19 cellular contexts compared by ENCODE assay signal in genomic region chr2:127644661-127645394, GRCh38. TPM values are rescaled to one million over a fixed set of nuclear protein-coding genes. Genes with fewer than 3 reads are reported as not detected.
DNase-seq lines count a peak whose midpoint lies in the region; ATAC-seq, FAIRE-seq and TF ChIP-seq lines count a peak whose summit lies in the region.
"Had no signal": no experiment of that assay in that cellular context is flagged by ENCODE, and none has a peak within 500 bp of the region (broad histone marks: within the 10 kb centered on the region; RNA-seq: fewer than 3 reads in every experiment).

No MANE protein-coding gene starts in this region.

- H2BK12ac ChIP-seq in H1 (ENCODE audit: low read depth, low read length) (no peak overlapping the region), neuronal stem cell (ENCODE audit: low read length) (no peak overlapping the region)

- no peak for TF ChIP-seq POLR2A in H1 (IDR thresholded peaks at IDR 0.05; ENCODE audit: control extremely low read depth in 1 of 2, low read depth in 2 of 2, low read length in 2 of 2)

- 95% methylated on average over 8 of the region's 8 CpGs; no CpG with 5 or more reads in 1 of the 2 experiments for WGBS in H1 (ENCODE audit: extremely low coverage in 1 of 2, insufficient coverage in 1 of 2, insufficient read length in 1 of 2, insufficient replicate concordance in 2 of 2, low coverage in 1 of 2, low lambda C conversion rate in 2 of 2, missing lambda C conversion rate in 1 of 2), 2 experiments
- no CpG with 5 or more reads among the region's 8 CpGs for WGBS in neuronal stem cell (ENCODE audit: extremely low coverage in 2 of 2, insufficient read length in 2 of 2, insufficient replicate concordance in 1 of 2), 2 donors

- H3K9me3 ChIP-seq in BLaER1 treated with 17β-estradiol and CSF1 and Interleukin-3, amounts not matched to agents 10 nM and 100 nM (replicated peaks in 1 of 11), result no peaks in the 10 kb centered on the region
- no peaks in the 10 kb centered on the region for H3K9me3 ChIP-seq in H1 (ENCODE audit: insufficient read depth in 2 of 2, low read depth in 1 of 2, low read length in 1 of 2)
- no peaks in the 10 kb centered on the region for H3K9me3 ChIP-seq in neuronal stem cell (replicated peaks in 1 of 2; ENCODE audit: control insufficient read depth in 2 of 2, insufficient read depth in 1 of 2, low read depth in 1 of 2, low read length in 2 of 2)
- no peaks in the 10 kb centered on the region for H3K9me3 ChIP-seq in WERI-Rb-1 (ENCODE audit: severe bottlenecking)
- H3K9me3 ChIP-seq: upper lobe of right lung had no signal

- H2AK5ac ChIP-seq in H1 (ENCODE audit: low read depth, low read length) (no peak overlapping the region), neuronal stem cell (ENCODE audit: low read depth, low read length) (peak overlapping the region; percentile 41)

- H3K27ac ChIP-seq in BLaER1 treated with 17β-estradiol and CSF1 and Interleukin-3, amounts not matched to agents 10 nM and 100 nM, result peak overlapping the region in 4 of 11 experiments; percentile 41 to 98 (median 64); a peak in 6 of 22 replicates
- H3K27ac ChIP-seq in H1 (ENCODE audit: low read depth, low read length) (no peak overlapping the region), neuronal stem cell (replicated peaks; ENCODE audit: low read length) (no peak overlapping the region), WERI-Rb-1 (no peak overlapping the region)
- H3K27ac ChIP-seq: RWPE1, upper lobe of right lung had no signal

- H3K18ac ChIP-seq in H1 (ENCODE audit: extremely low read depth, low read length) (no peak overlapping the region), neuronal stem cell (ENCODE audit: low read length) (no peak overlapping the region)

- H2BK15ac ChIP-seq in H1 (ENCODE audit: low read length) (no peak overlapping the region), neuronal stem cell (ENCODE audit: low read length) (no peak overlapping the region)

- FAIRE-seq in H1 (lab: Jason Lieb, UNC), result no peak

- H2BK120ac ChIP-seq in H1 (replicated peaks; ENCODE audit: low read depth, low read length), result no peak overlapping the region
- no peak overlapping the region for H2BK120ac ChIP-seq in neuronal stem cell (ENCODE audit: low read depth, low read length)

- TF ChIP-seq RAD21 in H1 (IDR thresholded peaks at IDR 0.05 in 1 of 2, conservative IDR thresholded peaks at IDR 0.05 in 1 of 2; ENCODE audit: low read depth in 2 of 2, low read length in 2 of 2), result no peak

- H3K27me3 ChIP-seq in BLaER1 treated with 17β-estradiol and CSF1 and Interleukin-3, amounts not matched to agents 10 nM and 100 nM, result no peaks in the 10 kb centered on the region
- H3K27me3 ChIP-seq in H1 (replicated peaks in 1 of 4; ENCODE audit: control insufficient read depth in 3 of 4, extremely low read depth in 1 of 4, insufficient read depth in 3 of 4, low read length in 3 of 4) (peaks cover 0 to 2% (median 0%) of the 10 kb centered on the region in 4 experiments; a peak in 1 of 7 replicates), neuronal stem cell (ENCODE audit: control insufficient read depth in 3 of 3, insufficient read depth in 3 of 3, low read depth in 1 of 3, low read length in 3 of 3) (peaks cover 0 to 2% (median 0%) of the 10 kb centered on the region in 3 experiments), WERI-Rb-1 (ENCODE audit: insufficient read depth, low read depth, severe bottlenecking) (no peaks in the 10 kb centered on the region)
- H3K27me3 ChIP-seq: upper lobe of right lung had no signal

- 0 out of 22 replicates have a peak overlapping the region, but pooled peaks of 1 of the 11 experiments have one; percentile 18 for H3K9ac ChIP-seq in BLaER1 treated with 17β-estradiol and CSF1 and Interleukin-3, amounts not matched to agents 10 nM and 100 nM
- H3K9ac ChIP-seq in H1 (replicated peaks in 1 of 4; ENCODE audit: extremely low read depth in 1 of 4, low read depth in 3 of 4, low read length in 3 of 4), result no peak overlapping the region
- no peak overlapping the region for H3K9ac ChIP-seq in neuronal stem cell (ENCODE audit: low read depth, low read length, poor library complexity)

- H3K4me3 ChIP-seq in BLaER1 treated with 17β-estradiol and CSF1 and Interleukin-3, amounts not matched to agents 10 nM and 100 nM, result no peak overlapping the region
- H3K4me3 ChIP-seq in H1 (ENCODE audit: extremely low read depth in 1 of 4, insufficient read depth in 2 of 4, low read depth in 3 of 4, low read length in 4 of 4), result no peak overlapping the region
- no peak overlapping the region for H3K4me3 ChIP-seq in neuronal stem cell (ENCODE audit: low read length in 2 of 2)
- no peak overlapping the region for H3K4me3 ChIP-seq in WERI-Rb-1 (ENCODE audit: low read depth, low read length)
- H3K4me3 ChIP-seq: coronary artery, upper lobe of right lung had no signal

- H3K4me2 ChIP-seq in BLaER1 treated with 17β-estradiol and CSF1 and Interleukin-3, amounts not matched to agents 10 nM and 100 nM, result peak overlapping the region in 9 of 11 experiments; percentile 77 to 100 (median 95); a peak in 14 of 22 replicates
- H3K4me2 ChIP-seq in H1 (ENCODE audit: insufficient read depth in 1 of 2, low read depth in 2 of 2, low read length in 2 of 2) (no peak overlapping the region), neuronal stem cell (ENCODE audit: insufficient read depth, low read length, poor library complexity, severe bottlenecking) (no peak overlapping the region)

- H3K4me1 ChIP-seq in BLaER1 treated with 17β-estradiol and CSF1 and Interleukin-3, amounts not matched to agents 10 nM and 100 nM, result peaks cover 59 to 98% (median 97%) of the 10 kb centered on the region in 10 experiments
- H3K4me1 ChIP-seq in H1 (replicated peaks in 1 of 4; ENCODE audit: control insufficient read depth in 3 of 4, insufficient read depth in 4 of 4, low read length in 3 of 4) (peaks cover 0 to 5% (median under 1%) of the 10 kb centered on the region in 4 experiments; a peak in 2 of 7 replicates), neuronal stem cell (ENCODE audit: control insufficient read depth in 2 of 2, insufficient read depth in 1 of 2, low read depth in 1 of 2, low read length in 2 of 2) (peaks cover 12 to 16% of the 10 kb centered on the region in 2 donors)

- no peak overlapping the region for H4K5ac ChIP-seq in H1 (ENCODE audit: insufficient read length, low read depth, low read length)

- DNase-seq in COLO668 (lab: John Stamatoyannopoulos, UW; ENCODE audit: unreplicated experiment) (peak; percentile 31), H1 (ENCODE audit: low read depth in 1 of 2, low spot score in 2 of 2) (no peak), neuronal stem cell (ENCODE audit: low spot score) (no peak), HK-2 (ENCODE audit: unreplicated experiment) (no peak), WERI-Rb-1 (no peak)
- no peak for DNase-seq in stimulated activated naive CD4-positive, alpha-beta T cell treated with Interleukin-2 at 50 U/mL for 16 hours (lab: John Stamatoyannopoulos, UW)
- DNase-seq: activated CD4-positive, alpha-beta memory T cell treated with anti-CD3 and anti-CD28 coated beads for 36 hours; activated naive CD4-positive, alpha-beta T cell treated with anti-CD3 and anti-CD28 coated beads, Interleukin-2, amount 50 U/mL, for 16 hours; EL; KG1; NCI-H2029; NCI-H446; stimulated activated CD4-positive, alpha-beta T cell treated with anti-CD3 and anti-CD28 coated beads, Interleukin-15, amount 100 ng/mL, for 24 hours; upper lobe of right lung had no signal

- no peaks in the 10 kb centered on the region for H3K79me2 ChIP-seq in H1 (ENCODE audit: control insufficient read depth in 1 of 2, insufficient read depth in 2 of 2, low read length in 2 of 2)

- CTCF ChIA-PET in H1 (lab: Charles Lee; ENCODE audit: partially characterized antibody), result interaction anchor here (1.0 to 13.7 kb wide), 9 partner anchors 7 to 129 kb away, joined by 3 to 160 read pairs (median 4); no protein-coding TSS in a partner anchor

- no peak overlapping the region for H2AFZ ChIP-seq in H1 (ENCODE audit: low read length)
- peak overlapping the region; percentile 83 for H2AFZ ChIP-seq in neuronal stem cell (ENCODE audit: low read length)

- no peaks in the 10 kb centered on the region for H3K23me2 ChIP-seq in H1 (ENCODE audit: low read depth, low read length)

- H2BK5ac ChIP-seq in H1 (ENCODE audit: low read depth, low read length), result no peak overlapping the region
- peak overlapping the region; percentile 43 for H2BK5ac ChIP-seq in neuronal stem cell (ENCODE audit: low read length)

- peak overlapping the region; percentile 22; the same call in 1 of the 2 replicates for H4K8ac ChIP-seq in H1 (ENCODE audit: extremely low read depth, insufficient read depth, low read length)
- no peak overlapping the region for H4K8ac ChIP-seq in neuronal stem cell (ENCODE audit: low read depth, low read length)

- no peak overlapping the region for H3K4ac ChIP-seq in H1 (replicated peaks; ENCODE audit: insufficient read length, low read depth, low read length)
- no peak overlapping the region for H3K4ac ChIP-seq in neuronal stem cell (ENCODE audit: low read length)

- H3K23ac ChIP-seq in H1 (ENCODE audit: insufficient read length), result no peak overlapping the region
- no peak overlapping the region for H3K23ac ChIP-seq in neuronal stem cell (ENCODE audit: low read depth, low read length, poor library complexity)

- no peak overlapping the region for H3K14ac ChIP-seq in H1 (ENCODE audit: insufficient read length)
- no peak overlapping the region for H3K14ac ChIP-seq in neuronal stem cell (ENCODE audit: low read length)

- H4K91ac ChIP-seq in H1 (replicated peaks; ENCODE audit: insufficient read length, low read length) (no peak overlapping the region), neuronal stem cell (ENCODE audit: low read depth, low read length, poor library complexity) (no peak overlapping the region)

- peaks cover 0 to 6% (median 0%) of the 10 kb centered on the region in 11 experiments; a peak in 2 of 22 replicates for H4K20me1 ChIP-seq in BLaER1 treated with 17β-estradiol and CSF1 and Interleukin-3, amounts not matched to agents 10 nM and 100 nM
- H4K20me1 ChIP-seq in H1 (replicated peaks in 1 of 2; ENCODE audit: control insufficient read depth in 1 of 2, insufficient read depth in 2 of 2, low read length in 2 of 2), result no peaks in the 10 kb centered on the region

- H2BK20ac ChIP-seq in H1 (ENCODE audit: low read length), result no peak overlapping the region

- no peak for ATAC-seq in HG03280 (IDR thresholded peaks at IDR 0.05; ENCODE audit: unreplicated experiment)
- ATAC-seq: upper lobe of right lung had no signal

- H3K36me3 ChIP-seq in BLaER1 treated with 17β-estradiol and CSF1 and Interleukin-3, amounts not matched to agents 10 nM and 100 nM, result no peaks in the 10 kb centered on the region
- H3K36me3 ChIP-seq in H1 (ENCODE audit: control insufficient read depth in 2 of 4, insufficient read depth in 4 of 4, low read length in 3 of 4), result no peaks in the 10 kb centered on the region
- no peaks in the 10 kb centered on the region for H3K36me3 ChIP-seq in neuronal stem cell (replicated peaks in 1 of 2; ENCODE audit: control insufficient read depth in 2 of 2, insufficient read depth in 2 of 2, low read length in 2 of 2)
- no peaks in the 10 kb centered on the region for H3K36me3 ChIP-seq in WERI-Rb-1
- H3K36me3 ChIP-seq: upper lobe of right lung had no signal

- H3K79me1 ChIP-seq in H1 (ENCODE audit: low read depth, low read length) (0 out of 2 replicates have a peak, but pooled peaks cover 3% of the 10 kb centered on the region), neuronal stem cell (ENCODE audit: low read depth, low read length) (no peaks in the 10 kb centered on the region)

- POLR2A ChIA-PET in H1 (lab: Charles Lee; ENCODE audit: partially characterized antibody), result interaction anchor here (1.5 kb wide), 1 partner anchor 118 kb away, joined by 3 read pairs; the partner anchor contains the start of gene IWS1

- no peak for TF ChIP-seq CTCF in H1 (IDR thresholded peaks at IDR 0.05; ENCODE audit: control extremely low read depth in 1 of 3, insufficient read depth in 1 of 3, low read depth in 1 of 3, low read length in 3 of 3)
- no peak for TF ChIP-seq CTCF in WERI-Rb-1 (IDR thresholded peaks at IDR 0.05; ENCODE audit: low read depth, low read length)

- no peak for TF ChIP-seq EP300 in H1 (IDR thresholded peaks at IDR 0.05; ENCODE audit: borderline replicate concordance in 1 of 2, low read depth in 2 of 2, low read length in 2 of 2)

- H3K56ac ChIP-seq in H1 (replicated peaks; ENCODE audit: insufficient read length, low read depth, low read length), result no peak overlapping the region

RNA-seq across cellular contexts. Expression of gene GPR17, which starts 1.1 kb away (rescaled TPM):
- not detected in 2 replicates for total RNA-seq in H1 (2021; fragmentation: NEBNext Ultra II Directional; extraction: Animal tissue kit (Norgen Biotek cat#: 25700))
- polyA plus RNA-seq in H1 (2011; rRNA removed), result 0.03 TPM in 2 replicates
- polyA plus RNA-seq in H1 (2011; cell fraction: cytosol; rRNA removed), result not detected
- 0.13 TPM for polyA plus RNA-seq in H1 (2011; cell fraction: nucleus; rRNA removed)
- 0.14 to 0.90 TPM (median 0.59 TPM) in 3 of 4 replicates, not detected in the other for polyA plus RNA-seq in H1 (2012, experiment 1 of 2)
- 0.09 TPM for polyA plus RNA-seq in H1 (2012, experiment 2 of 2)
- not detected for polyA plus RNA-seq in H1 (2013, experiment 1 of 2)
- polyA plus RNA-seq in H1 (2013, experiment 2 of 2), result not detected
- polyA minus RNA-seq in H1 (2011; rRNA and poly(A)+ RNA removed), result not detected in 2 replicates
- polyA minus RNA-seq in H1 (2011; cell fraction: cytosol; rRNA and poly(A)+ RNA removed), result not detected
- not detected for polyA minus RNA-seq in H1 (2011; cell fraction: nucleus; rRNA and poly(A)+ RNA removed)
- polyA plus RNA-seq in neuronal stem cell (2013, experiment 1 of 2), result 0.06 TPM
- polyA plus RNA-seq in neuronal stem cell (2013, experiment 2 of 2), result 0.04 TPM
- total RNA-seq: activated CD4-positive, alpha-beta memory T cell treated with anti-CD3 and anti-CD28 coated beads for 36 hours; kidney epithelial cell had no signal

RNA-seq across cellular contexts. Expression of gene LIMS2, which starts 30.5 kb away (rescaled TPM):
- total RNA-seq in H1 (2021; fragmentation: NEBNext Ultra II Directional; extraction: Animal tissue kit (Norgen Biotek cat#: 25700)), result 4.8 and 4.9 TPM in 2 replicates
- 3.3 and 5.1 TPM in 2 replicates for polyA plus RNA-seq in H1 (2011; rRNA removed)
- polyA plus RNA-seq in H1 (2011; cell fraction: cytosol; rRNA removed), result 2.4 TPM
- polyA plus RNA-seq in H1 (2011; cell fraction: nucleus; rRNA removed), result 5.6 TPM
- polyA plus RNA-seq in H1 (2012, experiment 1 of 2), result 2.7 to 3.7 TPM (median 3.6 TPM) in 4 replicates
- polyA plus RNA-seq in H1 (2012, experiment 2 of 2), result 5.1 TPM
- 3.6 TPM for polyA plus RNA-seq in H1 (2013, experiment 1 of 2)
- polyA plus RNA-seq in H1 (2013, experiment 2 of 2), result 3.8 TPM
- 0.90 and 1.2 TPM in 2 replicates for polyA minus RNA-seq in H1 (2011; rRNA and poly(A)+ RNA removed)
- polyA minus RNA-seq in H1 (2011; cell fraction: cytosol; rRNA and poly(A)+ RNA removed), result 1.5 TPM
- polyA minus RNA-seq in H1 (2011; cell fraction: nucleus; rRNA and poly(A)+ RNA removed), result 2.3 TPM
- 2.1 TPM for polyA plus RNA-seq in neuronal stem cell (2013, experiment 1 of 2)
- 1.6 TPM for polyA plus RNA-seq in neuronal stem cell (2013, experiment 2 of 2)

RNA-seq across cellular contexts. Expression of gene SFT2D3, which starts 56.5 kb away (rescaled TPM):
- total RNA-seq in H1 (2021; fragmentation: NEBNext Ultra II Directional; extraction: Animal tissue kit (Norgen Biotek cat#: 25700)), result 7.1 and 7.3 TPM in 2 replicates
- polyA plus RNA-seq in H1 (2011; rRNA removed), result 7.3 and 10.3 TPM in 2 replicates
- polyA plus RNA-seq in H1 (2011; cell fraction: cytosol; rRNA removed), result 11.5 TPM
- 5.6 TPM for polyA plus RNA-seq in H1 (2011; cell fraction: nucleus; rRNA removed)
- not detected in 4 replicates for polyA plus RNA-seq in H1 (2012, experiment 1 of 2)
- 5.5 TPM for polyA plus RNA-seq in H1 (2012, experiment 2 of 2)
- 11.1 TPM for polyA plus RNA-seq in H1 (2013, experiment 1 of 2)
- 10.8 TPM for polyA plus RNA-seq in H1 (2013, experiment 2 of 2)
- polyA minus RNA-seq in H1 (2011; rRNA and poly(A)+ RNA removed), result 5.5 and 5.6 TPM in 2 replicates
- polyA minus RNA-seq in H1 (2011; cell fraction: cytosol; rRNA and poly(A)+ RNA removed), result 5.8 TPM
- polyA minus RNA-seq in H1 (2011; cell fraction: nucleus; rRNA and poly(A)+ RNA removed), result 9.4 TPM
- polyA plus RNA-seq in neuronal stem cell (2013, experiment 1 of 2), result 20.6 TPM
- 22.3 TPM for polyA plus RNA-seq in neuronal stem cell (2013, experiment 2 of 2)

Comparison
In these comparisons a context has a peak if more than half of its experiments do, and no peak if none do; other contexts are left out.
1. H3K4me2 ChIP-seq: peak in BLaER1 treated with 17β-estradiol and CSF1 and Interleukin-3, amounts not matched to agents 10 nM and 100 nM (9 of 11); none in H1 (0 of 2) and neuronal stem cell (single experiment).